16 cellular contexts compared by ENCODE assay signal in genomic region chrX:123797543-123798447, GRCh38.
DNase-seq lines count a peak whose midpoint lies in the region; ATAC-seq and TF ChIP-seq lines count a peak whose summit lies in the region.
"Had no signal": no experiment of that assay in that cellular context is flagged by ENCODE, and none has a peak within 500 bp of the region (broad histone marks: within the 10 kb centered on the region; RNA-seq: fewer than 3 reads in every experiment).

No MANE protein-coding gene starts in this region.

- no peak overlapping the region for H3K4me3 ChIP-seq in retinal pigment epithelial cell (ENCODE audit: low read length)
- H3K4me3 ChIP-seq: left lung had no signal

- H3K27ac Mint-ChIP-seq in activated naive CD8-positive, alpha-beta T cell treated with anti-CD3 and anti-CD28 coated beads, Interleukin-2, amount 50 U/mL, for 24 hours = no peak overlapping the region
- H3K27ac Mint-ChIP-seq: activated CD4-positive, alpha-beta T cell treated with anti-CD3 and anti-CD28 coated beads, Interleukin-2, amount 10 ng/mL, durations not matched to agents 24 days and 14 days; activated T-helper 1 cell treated with anti-CD3 and anti-CD28 coated beads, Interleukin-12 subunit alpha, Interleukin-12 subunit beta, Interleukin-2, Interleukin-4 antibody, amounts not matched to agents 30 ng/mL and 10 ng/mL and 1 ng/mL, durations not matched to agents 14 hours and 24 hours and 36 hours; naive B cell; T-helper 1 cell treated with Interleukin-12 subunit alpha and Interleukin-12 subunit beta and Interleukin-4 antibody, amounts not matched to agents 30 μg/mL and 1 μg/mL, for 36 hours had no signal

- no peak for TF ChIP-seq CTCF in retinal pigment epithelial cell (conservative IDR thresholded peaks at IDR 0.05; ENCODE audit: low read depth, low read length)

- H3K4me1 Mint-ChIP-seq in activated naive CD8-positive, alpha-beta T cell treated with anti-CD3 and anti-CD28 coated beads, Interleukin-2, amount 50 U/mL, for 24 hours = peaks cover 4% of the 10 kb centered on the region
- H3K4me1 Mint-ChIP-seq: activated CD4-positive, alpha-beta T cell treated with anti-CD3 and anti-CD28 coated beads, Interleukin-2, amount 10 ng/mL, durations not matched to agents 24 days and 14 days had no signal

- DNase-seq in activated naive CD8-positive, alpha-beta T cell treated with anti-CD3 and anti-CD28 coated beads, Interleukin-2, amount 50 U/mL, for 24 hours = no peak
- DNase-seq in retinal pigment epithelial cell (ENCODE audit: low read depth) (peak; percentile 41), GM19240 (ENCODE audit: insufficient read length, low spot score) (no peak), epidermal melanocyte (ENCODE audit: insufficient read length, low spot score) (no peak)
- DNase-seq: activated CD4-positive, alpha-beta T cell treated with anti-CD3 and anti-CD28 coated beads, Interleukin-2, amount 10 ng/mL, durations not matched to agents 24 days and 14 days; C1 segment of cervical spinal cord; left lung; naive B cell; stimulated activated CD4-positive, alpha-beta T cell treated with anti-CD3 and anti-CD28 coated beads, Interleukin-1b, Interleukin-23, amount 100 ng/mL, for 48 hours had no signal

- H3K9me3 Mint-ChIP-seq in activated naive CD8-positive, alpha-beta T cell treated with anti-CD3 and anti-CD28 coated beads, Interleukin-2, amount 50 U/mL, for 24 hours = no peaks in the 10 kb centered on the region
- H3K9me3 Mint-ChIP-seq: activated CD4-positive, alpha-beta T cell treated with anti-CD3 and anti-CD28 coated beads, Interleukin-2, amount 10 ng/mL, durations not matched to agents 24 days and 14 days; activated T-helper 1 cell treated with anti-CD3 and anti-CD28 coated beads, Interleukin-12 subunit alpha, Interleukin-12 subunit beta, Interleukin-2, Interleukin-4 antibody, amounts not matched to agents 30 ng/mL and 10 ng/mL and 1 ng/mL, durations not matched to agents 14 hours and 24 hours and 36 hours; T-helper 1 cell treated with Interleukin-12 subunit alpha and Interleukin-12 subunit beta and Interleukin-4 antibody, amounts not matched to agents 30 μg/mL and 1 μg/mL, for 36 hours had no signal

- H3K27me3 Mint-ChIP-seq in activated naive CD8-positive, alpha-beta T cell treated with anti-CD3 and anti-CD28 coated beads, Interleukin-2, amount 50 U/mL, for 24 hours = no peaks in the 10 kb centered on the region
- H3K27me3 Mint-ChIP-seq: activated CD4-positive, alpha-beta T cell treated with anti-CD3 and anti-CD28 coated beads, Interleukin-2, amount 10 ng/mL, durations not matched to agents 24 days and 14 days; naive B cell; type B pancreatic cell had no signal

- no peak overlapping the region for H3K4me3 Mint-ChIP-seq in activated naive CD8-positive, alpha-beta T cell treated with anti-CD3 and anti-CD28 coated beads, Interleukin-2, amount 50 U/mL, for 24 hours
- H3K4me3 Mint-ChIP-seq: activated CD4-positive, alpha-beta T cell treated with anti-CD3 and anti-CD28 coated beads, Interleukin-2, amount 10 ng/mL, durations not matched to agents 24 days and 14 days; activated T-helper 1 cell treated with anti-CD3 and anti-CD28 coated beads, Interleukin-12 subunit alpha, Interleukin-12 subunit beta, Interleukin-2, Interleukin-4 antibody, amounts not matched to agents 30 ng/mL and 10 ng/mL and 1 ng/mL, durations not matched to agents 14 hours and 24 hours and 36 hours; naive B cell; T-helper 1 cell treated with Interleukin-12 subunit alpha and Interleukin-12 subunit beta and Interleukin-4 antibody, amounts not matched to agents 30 μg/mL and 1 μg/mL, for 36 hours; type B pancreatic cell had no signal

- H3K36me3 Mint-ChIP-seq in activated naive CD8-positive, alpha-beta T cell treated with anti-CD3 and anti-CD28 coated beads, Interleukin-2, amount 50 U/mL, for 24 hours (ENCODE audit: low read depth) = no peaks in the 10 kb centered on the region
- H3K36me3 Mint-ChIP-seq: naive B cell, type B pancreatic cell had no signal

- ATAC-seq in GM18520 (IDR thresholded peaks at IDR 0.05; ENCODE audit: unreplicated experiment) (peak; percentile 56), HG02981 (IDR thresholded peaks at IDR 0.05; ENCODE audit: unreplicated experiment) (peak; percentile 30), GM21737 (IDR thresholded peaks at IDR 0.05; ENCODE audit: unreplicated experiment) (no peak), GM21447 (IDR thresholded peaks at IDR 0.05; ENCODE audit: unreplicated experiment) (no peak)
- peak; percentile 97 for ATAC-seq in activated naive CD8-positive, alpha-beta T cell treated with anti-CD3 and anti-CD28 coated beads, Interleukin-2, amount 50 U/mL, for 24 hours

Comparison
In these comparisons a context has a peak if more than half of its experiments do, and no peak if none do; other contexts are left out.
1. ATAC-seq: peak in GM18520 (single experiment), HG02981 (single experiment) and activated naive CD8-positive, alpha-beta T cell treated with anti-CD3 and anti-CD28 coated beads, Interleukin-2, amount 50 U/mL, for 24 hours (single experiment); none in GM21737 (single experiment) and GM21447 (single experiment).